Comparison of ENCODE assay signal across 17 cellular contexts in the genomic region with DNA sequence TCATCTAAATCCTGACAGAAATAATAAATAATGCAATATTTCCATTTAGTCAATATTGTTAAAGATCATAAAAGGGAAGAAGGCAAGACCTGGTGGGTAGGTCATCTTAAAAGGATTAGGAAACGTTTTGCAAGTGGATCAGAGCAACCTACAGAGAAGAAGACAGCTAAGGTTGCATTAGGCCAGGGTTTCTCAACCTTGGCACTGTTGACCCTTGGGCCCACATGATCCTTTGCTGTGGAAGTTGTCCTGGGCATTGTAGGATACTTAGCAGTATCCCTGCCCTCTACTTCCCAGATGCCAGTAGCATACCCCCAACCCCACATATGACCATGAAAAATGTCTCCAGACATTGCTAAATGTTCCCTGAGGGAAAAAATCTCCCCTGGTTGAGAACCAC.
"Had no signal": no experiment of that assay in that cellular context is flagged by ENCODE, and none has a peak within 500 bp of the region (broad histone marks: within the 10 kb centered on the region; RNA-seq: fewer than 3 reads in every experiment).

No MANE protein-coding gene starts in this region.

- H3K9me3 Mint-ChIP-seq: activated T-cell treated with anti-CD3 and anti-CD28 coated beads, Interleukin-2, amount 50 U/mL, for 72 hours; naive thymus-derived CD8-positive, alpha-beta T cell; stimulated activated memory B cell treated with anti-CD40 and anti-IgM and Interleukin-4, amounts not matched to agents 10 μg/mL and 1 μg/mL and 100 μg/mL, for 72 hours; T-helper 2 cell treated with Interferon-gamma antibody and Interleukin-4, amounts not matched to agents 5 μg/mL and 100 μg/mL, for 36 hours had no signal

- H3K9me3 ChIP-seq: adrenal gland, lower lobe of right lung, thyroid gland had no signal

- H3K27ac ChIP-seq: adrenal gland, epithelial cell of prostate, foreskin keratinocyte, thyroid gland had no signal

- ATAC-seq: activated T-cell treated with anti-CD3 and anti-CD28 coated beads, Interleukin-2, amount 50 U/mL, for 72 hours; foreskin keratinocyte; sciatic nerve; stimulated activated memory B cell treated with anti-CD40 and anti-IgM and Interleukin-4, amounts not matched to agents 10 μg/mL and 1 μg/mL and 100 μg/mL, for 72 hours had no signal

- H3K27me3 Mint-ChIP-seq: naive thymus-derived CD8-positive, alpha-beta T cell; stimulated activated memory B cell treated with anti-CD40 and anti-IgM and Interleukin-4, amounts not matched to agents 10 μg/mL and 1 μg/mL and 100 μg/mL, for 72 hours had no signal

- H3K27ac Mint-ChIP-seq: activated T-cell treated with anti-CD3 and anti-CD28 coated beads, Interleukin-2, amount 50 U/mL, for 72 hours; stimulated activated memory B cell treated with anti-CD40 and anti-IgM and Interleukin-4, amounts not matched to agents 10 μg/mL and 1 μg/mL and 100 μg/mL, for 72 hours; T-helper 2 cell treated with Interferon-gamma antibody and Interleukin-4, amounts not matched to agents 5 μg/mL and 100 μg/mL, for 36 hours had no signal

- DNase-seq: activated CD4-positive, alpha-beta T cell treated with anti-CD3 and anti-CD28 coated beads, Interleukin-2, amount 50 U/mL, for 4 hours; activated effector memory CD4-positive, alpha-beta T cell treated with anti-CD3 and anti-CD28 coated beads, Interleukin-2, amount 50 U/mL, for 16 hours; activated naive CD4-positive, alpha-beta T cell treated with anti-CD3 and anti-CD28 coated beads, Interleukin-2, amount 50 U/mL, for 16 hours; activated T-cell treated with anti-CD3 and anti-CD28 coated beads, Interleukin-2, amount 50 U/mL, for 72 hours; adrenal gland; foreskin keratinocyte; hypothalamus; lower lobe of right lung; naive thymus-derived CD8-positive, alpha-beta T cell; nucleus accumbens; stimulated activated CD4-positive, alpha-beta T cell treated with anti-CD3 and anti-CD28 coated beads, Interleukin-4, amount 100 ng/mL, for 24 hours; thyroid gland had no signal

- H3K4me3 Mint-ChIP-seq: activated T-cell treated with anti-CD3 and anti-CD28 coated beads, Interleukin-2, amount 50 U/mL, for 72 hours; stimulated activated memory B cell treated with anti-CD40 and anti-IgM and Interleukin-4, amounts not matched to agents 10 μg/mL and 1 μg/mL and 100 μg/mL, for 72 hours; T-helper 2 cell treated with Interferon-gamma antibody and Interleukin-4, amounts not matched to agents 5 μg/mL and 100 μg/mL, for 36 hours had no signal

- H3K4me1 ChIP-seq: thyroid gland had no signal

- H3K27me3 ChIP-seq: adrenal gland, foreskin keratinocyte, thyroid gland had no signal

- H3K4me3 ChIP-seq: adrenal gland, lower lobe of right lung, smooth muscle cell, thyroid gland had no signal
